In the genomic region with DNA sequence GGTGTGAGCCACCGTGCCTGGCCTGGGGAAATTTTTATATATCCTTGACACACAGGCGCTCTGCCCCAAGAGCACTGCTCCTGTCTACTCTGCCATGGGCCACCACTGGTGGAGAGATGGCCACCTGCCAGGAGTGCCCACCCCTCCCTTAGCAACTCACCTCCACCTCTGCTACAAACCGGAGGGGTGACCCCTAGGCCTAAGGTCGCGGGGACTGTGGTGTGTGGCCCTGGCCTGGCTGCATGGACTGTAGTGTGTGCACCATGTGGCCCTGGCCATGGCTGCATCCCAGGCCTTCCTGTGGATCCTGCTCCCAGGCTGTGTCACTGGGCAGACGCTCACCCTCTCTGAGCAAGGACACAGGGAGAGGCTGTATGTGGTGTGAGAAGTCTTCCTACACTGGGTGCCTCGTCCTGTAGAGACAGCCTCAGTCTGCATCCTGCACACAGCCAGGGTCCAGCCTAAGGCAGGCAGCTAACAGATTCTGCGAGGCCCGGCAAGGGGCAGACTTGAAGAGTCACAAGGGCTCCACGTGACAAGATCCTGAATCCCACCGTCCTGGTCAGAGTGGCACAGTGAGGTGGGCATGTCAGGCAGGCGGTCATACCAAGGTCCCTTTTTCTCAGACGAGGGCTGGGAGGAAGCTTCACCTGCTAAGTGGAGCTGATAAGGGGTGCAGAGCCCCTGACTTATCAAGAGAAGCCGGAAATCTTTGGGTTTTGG, we compare ENCODE assay signal across 15 cellular contexts. TPM values are rescaled to one million over a fixed set of nuclear protein-coding genes. Genes with fewer than 3 reads are reported as not detected.
DNase-seq lines count a peak whose midpoint lies in the region; ATAC-seq, FAIRE-seq and TF ChIP-seq lines count a peak whose summit lies in the region.
"Had no signal": no experiment of that assay in that cellular context is flagged by ENCODE, and none has a peak within 500 bp of the region (broad histone marks: within the 10 kb centered on the region; RNA-seq: fewer than 3 reads in every experiment).

No MANE protein-coding gene starts in this region.

- H3K9me3 Mint-ChIP-seq in naive thymus-derived CD4-positive, alpha-beta T cell, result no peaks in the 10 kb centered on the region
- no peaks in the 10 kb centered on the region for H3K9me3 Mint-ChIP-seq in nephron progenitor cell
- no peaks in the 10 kb centered on the region for H3K9me3 Mint-ChIP-seq in activated CD4-positive, alpha-beta T cell treated with anti-CD3 and anti-CD28 coated beads, Interleukin-2, amount 10 ng/mL, durations not matched to agents 24 days and 14 days
- H3K9me3 Mint-ChIP-seq: memory B cell had no signal

- H3K4me3 ChIP-seq in ascending aorta (no peak overlapping the region), PC-9 (no peak overlapping the region)
- H3K4me3 ChIP-seq in naive thymus-derived CD4-positive, alpha-beta T cell (ENCODE audit: low read length), result no peak overlapping the region

- FAIRE-seq in GM12891 (lab: Jason Lieb, UNC) (no peak), GM19239 (lab: Jason Lieb, UNC) (no peak)
- FAIRE-seq: GM12892, H1 had no signal

- H3K36me3 Mint-ChIP-seq in naive thymus-derived CD4-positive, alpha-beta T cell, result peaks cover 0 to 15% (median 0%) of the 10 kb centered on the region in 5 donors
- no peaks in the 10 kb centered on the region for H3K36me3 Mint-ChIP-seq in nephron progenitor cell (ENCODE audit: low read depth)
- peaks cover 57% of the 10 kb centered on the region for H3K36me3 Mint-ChIP-seq in activated CD4-positive, alpha-beta T cell treated with anti-CD3 and anti-CD28 coated beads, Interleukin-2, amount 10 ng/mL, durations not matched to agents 24 days and 14 days (ENCODE audit: low read depth)
- H3K36me3 Mint-ChIP-seq: memory B cell had no signal

- H3K4me3 Mint-ChIP-seq in naive thymus-derived CD4-positive, alpha-beta T cell, result peak overlapping the region in 2 of 10 donors; percentile 5 to 33
- H3K4me3 Mint-ChIP-seq in nephron progenitor cell, result no peak overlapping the region
- no peak overlapping the region for H3K4me3 Mint-ChIP-seq in activated CD4-positive, alpha-beta T cell treated with anti-CD3 and anti-CD28 coated beads, Interleukin-2, amount 10 ng/mL, durations not matched to agents 24 days and 14 days
- H3K4me3 Mint-ChIP-seq: memory B cell had no signal

- no peak for ATAC-seq in naive thymus-derived CD4-positive, alpha-beta T cell
- ATAC-seq: activated CD4-positive, CD25-positive, alpha-beta regulatory T cell treated with anti-CD3 and anti-CD28 coated beads, Interleukin-2, amount 50 U/mL, for 24 hours had no signal

- no peak overlapping the region for H3K4me2 ChIP-seq in PC-9

- peaks cover 39% of the 10 kb centered on the region for H3F3A ChIP-seq in PC-9 (ENCODE audit: insufficient read depth, low read depth)

- no peak for TF ChIP-seq POLR2A in GM12891 (IDR thresholded peaks at IDR 0.05; ENCODE audit: low read depth, low read length)

- CTCF ChIA-PET in naive thymus-derived CD4-positive, alpha-beta T cell (lab: Charles Lee), result interaction anchor here (0.7 to 1.4 kb wide), 3 partner anchors 15 to 38 kb away, joined by 3 read pairs; no protein-coding TSS in a partner anchor
- CTCF ChIA-PET in PC-9 (lab: Charles Lee), result no interaction called here

- H3K27me3 Mint-ChIP-seq in naive thymus-derived CD4-positive, alpha-beta T cell, result no peaks in the 10 kb centered on the region
- no peaks in the 10 kb centered on the region for H3K27me3 Mint-ChIP-seq in nephron progenitor cell (ENCODE audit: low read depth, poor library complexity)
- no peaks in the 10 kb centered on the region for H3K27me3 Mint-ChIP-seq in activated CD4-positive, alpha-beta T cell treated with anti-CD3 and anti-CD28 coated beads, Interleukin-2, amount 10 ng/mL, durations not matched to agents 24 days and 14 days
- H3K27me3 Mint-ChIP-seq: memory B cell, progenitor cell of endocrine pancreas had no signal

- H3K27ac Mint-ChIP-seq in naive thymus-derived CD4-positive, alpha-beta T cell, result peak overlapping the region in 8 of 9 donors; percentile 13 to 92 (median 74)
- no peak overlapping the region for H3K27ac Mint-ChIP-seq in nephron progenitor cell
- H3K27ac Mint-ChIP-seq in activated CD4-positive, alpha-beta T cell treated with anti-CD3 and anti-CD28 coated beads, Interleukin-2, amount 10 ng/mL, durations not matched to agents 24 days and 14 days, result no peak overlapping the region
- H3K27ac Mint-ChIP-seq: memory B cell, progenitor cell of endocrine pancreas had no signal

- H3K36me3 ChIP-seq in ascending aorta, result peaks cover 47 to 51% of the 10 kb centered on the region in 2 donors
- H3K36me3 ChIP-seq in naive thymus-derived CD4-positive, alpha-beta T cell (ENCODE audit: control insufficient read depth in 2 of 3, insufficient read depth in 3 of 3, low read length in 3 of 3), result peaks cover 0 to 41% (median 13%) of the 10 kb centered on the region in 3 experiments
- peaks cover 16% of the 10 kb centered on the region; the same call in 1 of the 2 replicates for H3K36me3 ChIP-seq in PC-9 (ENCODE audit: low read depth)

- H3K4me1 ChIP-seq in ascending aorta, result peaks cover 22 to 45% of the 10 kb centered on the region in 2 donors
- peaks cover 23 to 49% of the 10 kb centered on the region in 2 donors for H3K4me1 ChIP-seq in naive thymus-derived CD4-positive, alpha-beta T cell (ENCODE audit: control insufficient read depth in 2 of 2, insufficient read depth in 2 of 2, low read length in 2 of 2)
- H3K4me1 ChIP-seq in PC-9 (replicated peaks; ENCODE audit: insufficient read depth), result peaks cover 21% of the 10 kb centered on the region

- peaks cover 41 to 63% (median 54%) of the 10 kb centered on the region in 7 donors for H3K4me1 Mint-ChIP-seq in naive thymus-derived CD4-positive, alpha-beta T cell
- peaks cover 40% of the 10 kb centered on the region for H3K4me1 Mint-ChIP-seq in nephron progenitor cell
- H3K4me1 Mint-ChIP-seq in activated CD4-positive, alpha-beta T cell treated with anti-CD3 and anti-CD28 coated beads, Interleukin-2, amount 10 ng/mL, durations not matched to agents 24 days and 14 days, result peaks cover 46% of the 10 kb centered on the region

- intact Hi-C loops in ascending aorta (cut with DNase I), result loop anchor here (10.0 kb wide), 1 partner anchor 449 kb away; a partner anchor contains a TSS
- intact Hi-C loops in naive thymus-derived CD4-positive, alpha-beta T cell (cut with micrococcal nuclease), result no loop called here
- intact Hi-C loops in PC-9 (cut with micrococcal nuclease; ENCODE audit: unreplicated experiment), result no loop called here
- intact Hi-C loops in activated CD4-positive, alpha-beta T cell treated with anti-CD3 and anti-CD28 coated beads, Interleukin-2, amount 10 ng/mL, durations not matched to agents 24 days and 14 days (cut with micrococcal nuclease), result no loop called here

- POLR2A ChIA-PET in naive thymus-derived CD4-positive, alpha-beta T cell (lab: Charles Lee), result interaction anchor here (1.2 kb wide), 1 partner anchor 21 kb away, joined by 4 read pairs; no protein-coding TSS in a partner anchor
- POLR2A ChIA-PET in PC-9 (lab: Charles Lee; ENCODE audit: unreplicated experiment), result no interaction called here

- no peaks in the 10 kb centered on the region for H3K9me3 ChIP-seq in ascending aorta
- no peaks in the 10 kb centered on the region for H3K9me3 ChIP-seq in naive thymus-derived CD4-positive, alpha-beta T cell (ENCODE audit: control insufficient read depth in 2 of 3, low read length in 3 of 3)
- no peaks in the 10 kb centered on the region for H3K9me3 ChIP-seq in PC-9 (ENCODE audit: insufficient read depth, low read depth)

- peaks cover 14% of the 10 kb centered on the region for H3K79me2 ChIP-seq in PC-9 (ENCODE audit: low read depth)

- TF ChIP-seq CTCF in ascending aorta (IDR thresholded peaks at IDR 0.05), result no peak
- no peak for TF ChIP-seq CTCF in PC-9 (conservative IDR thresholded peaks at IDR 0.05)
- no peak for TF ChIP-seq CTCF in nephron progenitor cell (IDR thresholded peaks at IDR 0.05)

- DNase-seq in Ammon's horn (ENCODE audit: low spot score) (peak; percentile 2), GM12891 (ENCODE audit: insufficient read length, low spot score) (peak; percentile 9), ascending aorta (ENCODE audit: low spot score in 2 of 2) (peak; percentile 7 to 62), GM19239 (ENCODE audit: insufficient read length, low spot score) (no peak), PC-9 (no peak), nephron progenitor cell (no peak)
- peak in 1 of 9 donors; percentile 9 for DNase-seq in naive thymus-derived CD4-positive, alpha-beta T cell
- DNase-seq in activated CD4-positive, alpha-beta T cell treated with anti-CD3 and anti-CD28 coated beads, Interleukin-2, amount 10 ng/mL, durations not matched to agents 24 days and 14 days, result no peak
- DNase-seq: AML-193, NCI-H2081 had no signal

- H3K27me3 ChIP-seq in ascending aorta (no peaks in the 10 kb centered on the region), PC-9 (ENCODE audit: insufficient read depth, low read depth) (no peaks in the 10 kb centered on the region)
- H3K27me3 ChIP-seq in naive thymus-derived CD4-positive, alpha-beta T cell (ENCODE audit: control insufficient read depth in 2 of 2, insufficient read depth in 2 of 2, low read length in 2 of 2), result no peaks in the 10 kb centered on the region

- H4K20me1 ChIP-seq in PC-9 (ENCODE audit: insufficient read depth), result peaks cover 2% of the 10 kb centered on the region; the same call in 1 of the 2 replicates

- H2AFZ ChIP-seq in PC-9, result no peak overlapping the region

- BruUV-seq in PC-9 (replicated peaks; lab: Mats Ljungman, UMichigan), result no TSS peak

- H3K27ac ChIP-seq in ascending aorta (no peak overlapping the region), PC-9 (no peak overlapping the region)
- H3K27ac ChIP-seq in naive thymus-derived CD4-positive, alpha-beta T cell (ENCODE audit: low read depth, low read length), result no peak overlapping the region

- H3K9me2 ChIP-seq in PC-9 (ENCODE audit: insufficient read depth), result no peaks in the 10 kb centered on the region

TF ChIP-seq in GM12891, 5 proteins besides CTCF, POLR2A, EP300 and RAD21:
- TF ChIP-seq PAX5 (IDR thresholded peaks at IDR 0.05; ENCODE audit: insufficient read depth, low read length, severe bottlenecking), result no peak
- 0 out of 2 replicates have a peak, but pooled peaks have one; percentile 9 for TF ChIP-seq POLR2AphosphoS5 (IDR thresholded peaks at IDR 0.05; ENCODE audit: low read depth, low read length)

RNA-seq across cellular contexts. Expression of a gene that starts 10.3 kb away (rescaled TPM):
- 26.6 TPM for polyA plus RNA-seq in GM12891 (2012; ENCODE audit: low read depth, missing spikeins)
- 156 TPM for total RNA-seq in ascending aorta
- 100 to 1,000 TPM in 2 of 5 experiments, 10 to 100 TPM in 3; 30.7 to 163 (median 64.7) TPM for total RNA-seq in naive thymus-derived CD4-positive, alpha-beta T cell
- 100 to 1,000 TPM; 113 to 133 TPM for polyA plus RNA-seq in naive thymus-derived CD4-positive, alpha-beta T cell
- total RNA-seq in PC-9 (2021), result 115 TPM in 2 replicates
- total RNA-seq in activated CD4-positive, alpha-beta T cell treated with anti-CD3 and anti-CD28 coated beads, Interleukin-2, amount 10 ng/mL, durations not matched to agents 24 days and 14 days, result 103 and 110 TPM in 2 replicates

RNA-seq across cellular contexts. Expression of a gene that starts 27.7 kb away (rescaled TPM):
- polyA plus RNA-seq in GM12891 (2012; ENCODE audit: low read depth, missing spikeins), result 10.7 TPM
- total RNA-seq in ascending aorta (212 TPM), PC-9 (2021) (97.5 and 122 TPM in 2 replicates)
- total RNA-seq in naive thymus-derived CD4-positive, alpha-beta T cell, result 10 to 100 TPM; 43.0 to 90.0 (median 54.1) TPM
- 10 to 100 TPM; 59.2 to 75.6 TPM for polyA plus RNA-seq in naive thymus-derived CD4-positive, alpha-beta T cell
- total RNA-seq in activated CD4-positive, alpha-beta T cell treated with anti-CD3 and anti-CD28 coated beads, Interleukin-2, amount 10 ng/mL, durations not matched to agents 24 days and 14 days, result 44.0 TPM in 2 replicates

Comparison
In these comparisons a context has a peak if more than half of its experiments do, and no peak if none do; other contexts are left out.
1. DNase-seq: peak in Ammon's horn (single experiment), GM12891 (single experiment) and ascending aorta (2 of 2); none in GM19239 (single experiment), PC-9 (0 of 2), nephron progenitor cell (single experiment) and activated CD4-positive, alpha-beta T cell treated with anti-CD3 and anti-CD28 coated beads, Interleukin-2, amount 10 ng/mL, durations not matched to agents 24 days and 14 days (single experiment).
2. H3K27ac Mint-ChIP-seq: peak in naive thymus-derived CD4-positive, alpha-beta T cell (8 of 9); none in nephron progenitor cell (single experiment) and activated CD4-positive, alpha-beta T cell treated with anti-CD3 and anti-CD28 coated beads, Interleukin-2, amount 10 ng/mL, durations not matched to agents 24 days and 14 days (single experiment).